ENCODE assay signal across 1 cellular context in the genomic region with DNA sequence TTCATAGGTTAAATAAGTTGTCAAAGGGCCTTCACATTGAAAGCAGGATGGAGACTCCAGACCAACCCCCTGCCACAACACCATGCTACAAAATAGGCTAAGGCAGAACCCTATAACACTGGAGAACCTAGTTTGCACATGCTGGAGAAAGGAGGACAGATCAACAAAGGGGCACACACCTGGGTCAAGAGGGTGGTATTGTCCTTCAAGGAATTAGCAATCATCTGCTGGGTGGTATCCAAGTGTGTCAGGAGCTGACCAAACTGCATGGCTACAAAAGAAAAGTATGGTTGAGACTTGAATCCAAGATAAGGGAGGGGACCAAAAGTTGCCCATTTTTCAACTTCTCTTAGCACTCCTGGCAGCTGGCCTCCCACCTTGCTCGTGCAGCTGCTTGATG.
TF ChIP-seq lines count a peak whose summit lies in the region.

No MANE protein-coding gene starts in this region.

TF ChIP-seq in HCT116, 20 proteins besides CTCF, POLR2A, EP300 and RAD21 (continued from another document):
- TF ChIP-seq, protein P1, sequence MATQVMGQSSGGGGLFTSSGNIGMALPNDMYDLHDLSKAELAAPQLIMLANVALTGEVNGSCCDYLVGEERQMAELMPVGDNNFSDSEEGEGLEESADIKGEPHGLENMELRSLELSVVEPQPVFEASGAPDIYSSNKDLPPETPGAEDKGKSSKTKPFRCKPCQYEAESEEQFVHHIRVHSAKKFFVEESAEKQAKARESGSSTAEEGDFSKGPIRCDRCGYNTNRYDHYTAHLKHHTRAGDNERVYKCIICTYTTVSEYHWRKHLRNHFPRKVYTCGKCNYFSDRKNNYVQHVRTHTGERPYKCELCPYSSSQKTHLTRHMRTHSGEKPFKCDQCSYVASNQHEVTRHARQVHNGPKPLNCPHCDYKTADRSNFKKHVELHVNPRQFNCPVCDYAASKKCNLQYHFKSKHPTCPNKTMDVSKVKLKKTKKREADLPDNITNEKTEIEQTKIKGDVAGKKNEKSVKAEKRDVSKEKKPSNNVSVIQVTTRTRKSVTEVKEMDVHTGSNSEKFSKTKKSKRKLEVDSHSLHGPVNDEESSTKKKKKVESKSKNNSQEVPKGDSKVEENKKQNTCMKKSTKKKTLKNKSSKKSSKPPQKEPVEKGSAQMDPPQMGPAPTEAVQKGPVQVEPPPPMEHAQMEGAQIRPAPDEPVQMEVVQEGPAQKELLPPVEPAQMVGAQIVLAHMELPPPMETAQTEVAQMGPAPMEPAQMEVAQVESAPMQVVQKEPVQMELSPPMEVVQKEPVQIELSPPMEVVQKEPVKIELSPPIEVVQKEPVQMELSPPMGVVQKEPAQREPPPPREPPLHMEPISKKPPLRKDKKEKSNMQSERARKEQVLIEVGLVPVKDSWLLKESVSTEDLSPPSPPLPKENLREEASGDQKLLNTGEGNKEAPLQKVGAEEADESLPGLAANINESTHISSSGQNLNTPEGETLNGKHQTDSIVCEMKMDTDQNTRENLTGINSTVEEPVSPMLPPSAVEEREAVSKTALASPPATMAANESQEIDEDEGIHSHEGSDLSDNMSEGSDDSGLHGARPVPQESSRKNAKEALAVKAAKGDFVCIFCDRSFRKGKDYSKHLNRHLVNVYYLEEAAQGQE (IDR thresholded peaks at IDR 0.05; ENCODE audit: low read depth): no peak
- 0 out of 2 replicates have a peak, but pooled peaks have one; percentile 13 for TF ChIP-seq POLR2AphosphoS5 (IDR thresholded peaks at IDR 0.05; ENCODE audit: low read depth, low read length)
- no peak for TF ChIP-seq YY1 (IDR thresholded peaks at IDR 0.05; ENCODE audit: extremely low read depth, insufficient replicate concordance, low read depth, low read length)
- TF ChIP-seq, protein P2, sequence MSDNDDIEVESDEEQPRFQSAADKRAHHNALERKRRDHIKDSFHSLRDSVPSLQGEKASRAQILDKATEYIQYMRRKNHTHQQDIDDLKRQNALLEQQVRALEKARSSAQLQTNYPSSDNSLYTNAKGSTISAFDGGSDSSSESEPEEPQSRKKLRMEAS (IDR thresholded peaks at IDR 0.05): no peak
- no peak for TF ChIP-seq CBX3 (IDR thresholded peaks at IDR 0.05; ENCODE audit: low read depth)
